1 cellular context compared by ENCODE assay signal in genomic region chr1:206145771-206146290, GRCh38.
TF ChIP-seq lines count a peak whose summit lies in the region.

No MANE protein-coding gene starts in this region.

TF ChIP-seq in SK-N-SH, 30 proteins besides CTCF, POLR2A, EP300 and RAD21 (continued from another document):
- TF ChIP-seq ZBTB33 (IDR thresholded peaks at IDR 0.05; ENCODE audit: borderline replicate concordance, low read depth), result no peak
